Comparison of ENCODE assay signal across 8 cellular contexts in genomic region chr14:103185051-103186027, GRCh38.
A peak's percentile ranks its signal among the peaks of the same experiment; 100 is the strongest.
DNase-seq lines count a peak whose midpoint lies in the region; ATAC-seq, FAIRE-seq and TF ChIP-seq lines count a peak whose summit lies in the region.

No MANE protein-coding gene starts in this region.

- H3K27me3 Mint-ChIP-seq in nephron (ENCODE audit: low read depth) = peaks cover 41% of the 10 kb centered on the region

- peaks cover 5% of the 10 kb centered on the region for H3K9me3 Mint-ChIP-seq in nephron

- H3K9me3 ChIP-seq in heart right ventricle (no peaks in the 10 kb centered on the region), mucosa of descending colon (no peaks in the 10 kb centered on the region)

- no peaks in the 10 kb centered on the region for H3K36me3 Mint-ChIP-seq in nephron (ENCODE audit: low read depth)

- H3K4me1 Mint-ChIP-seq in nephron = peaks cover 27% of the 10 kb centered on the region

- no peak overlapping the region for H3K4me3 Mint-ChIP-seq in nephron

- peak overlapping the region in 2 of 3 experiments; percentile 30 to 86 for H3K27ac Mint-ChIP-seq in nephron

- no peak overlapping the region for H3K4me3 ChIP-seq in heart right ventricle
- H3K4me3 ChIP-seq in bronchial epithelial cell (ENCODE audit: low read depth, low read length) = no peak overlapping the region
- H3K4me3 ChIP-seq in mucosa of descending colon = no peak overlapping the region

- H3K36me3 ChIP-seq in heart right ventricle (no peaks in the 10 kb centered on the region), bronchial epithelial cell (ENCODE audit: control insufficient read depth, insufficient read depth, low read length) (no peaks in the 10 kb centered on the region), mucosa of descending colon (ENCODE audit: low read depth) (no peaks in the 10 kb centered on the region)

- H3K27me3 ChIP-seq in heart right ventricle (peaks cover 0 to 50% (median 32%) of the 10 kb centered on the region in 7 donors), bronchial epithelial cell (ENCODE audit: control insufficient read depth, insufficient read depth, low read length) (peaks cover 7% of the 10 kb centered on the region)

- FAIRE-seq in bronchial epithelial cell (lab: Jason Lieb, UNC) = no peak

- H3K27ac ChIP-seq in heart right ventricle = no peak overlapping the region

- intact Hi-C loops in heart right ventricle (cut with DNase I) (loop anchor here (1.0 to 10.0 kb wide), 9 partner anchors 78 to 109 kb away; no protein-coding TSS in a partner anchor), cardiac septum (cut with DNase I) (loop anchor here (5.0 kb wide), 2 partner anchors 83 to 107 kb away; no protein-coding TSS in a partner anchor), mucosa of descending colon (cut with DNase I, micrococcal nuclease) (loop anchor here (10.0 kb wide), 2 partner anchors 81 to 99 kb away; no protein-coding TSS in a partner anchor)

- DNase-seq in heart right ventricle = no peak
- DNase-seq in cardiac septum (ENCODE audit: low spot score) = no peak
- peak; percentile 77 for DNase-seq in NCI-H2171 treated with DMSO at 0.1 percent for 48 hours (lab: John Stamatoyannopoulos, UW)
- peak; percentile 77 for DNase-seq in bronchial epithelial cell (ENCODE audit: low read depth)
- DNase-seq in mucosa of descending colon = no peak
- no peak for DNase-seq in GOT3 (lab: John Stamatoyannopoulos, UW)

- TF ChIP-seq CTCF in heart right ventricle (IDR thresholded peaks at IDR 0.05) (peak; percentile 52 to 73 (median 66)), bronchial epithelial cell (IDR thresholded peaks at IDR 0.05; ENCODE audit: insufficient read depth, low read length, severe bottlenecking) (peak; percentile 35), nephron (IDR thresholded peaks at IDR 0.05; ENCODE audit: unreplicated experiment in 3 of 3) (peak; percentile 82 to 85 (median 83)), mucosa of descending colon (IDR thresholded peaks at IDR 0.05) (no peak)

- H3K4me1 ChIP-seq in heart right ventricle (peaks cover 0 to 12% (median 10%) of the 10 kb centered on the region in 9 donors), mucosa of descending colon (ENCODE audit: low read depth) (peaks cover 23% of the 10 kb centered on the region)

- ATAC-seq in heart right ventricle (no peak), mucosa of descending colon (no peak), HG03439 (IDR thresholded peaks at IDR 0.05; ENCODE audit: unreplicated experiment) (no peak)

- 66 to 71% methylated on average over 13 of the region's 13 CpGs for WGBS in heart right ventricle, 2 donors

Comparison
In these comparisons a context has a peak if more than half of its experiments do, and no peak if none do; other contexts are left out.
1. DNase-seq: peak in NCI-H2171 treated with DMSO at 0.1 percent for 48 hours (single experiment) and bronchial epithelial cell (single experiment); none in heart right ventricle (0 of 2), cardiac septum (single experiment), mucosa of descending colon (0 of 3) and GOT3 (single experiment).